Comparison of ENCODE assay signal across 9 cellular contexts in the genomic region with DNA sequence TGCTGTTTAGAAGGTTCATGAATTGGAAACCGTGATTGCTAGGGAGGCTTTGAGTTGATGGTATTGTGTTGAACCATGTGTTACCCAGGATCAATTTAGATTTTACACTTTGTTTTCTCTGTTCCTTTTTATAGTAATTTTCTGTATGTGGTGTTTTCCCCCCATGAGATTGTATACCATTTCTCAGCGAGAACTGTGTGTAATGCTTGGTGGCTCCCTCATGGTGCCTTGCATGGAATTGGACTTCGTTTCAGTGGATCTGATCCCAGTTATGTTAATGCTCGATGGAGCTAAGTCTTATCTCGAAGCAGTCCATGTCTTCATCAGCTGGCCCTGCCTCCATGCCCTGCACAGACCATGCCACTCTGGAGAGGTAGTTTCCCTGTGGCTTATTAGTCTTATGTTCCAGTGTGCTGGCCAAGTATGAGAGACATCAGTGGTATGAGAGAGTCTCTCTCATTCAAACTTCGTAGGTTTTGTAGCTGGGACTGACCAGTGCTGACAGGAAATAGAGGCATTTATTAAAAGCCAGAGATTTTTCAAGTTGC. TPM values are rescaled to one million over a fixed set of nuclear protein-coding genes. Genes with fewer than 3 reads are reported as not detected.
A peak's percentile ranks its signal among the peaks of the same experiment; 100 is the strongest.
DNase-seq lines count a peak whose midpoint lies in the region; ATAC-seq and TF ChIP-seq lines count a peak whose summit lies in the region.
"Had no signal": no experiment of that assay in that cellular context is flagged by ENCODE, and none has a peak within 500 bp of the region (broad histone marks: within the 10 kb centered on the region; RNA-seq: fewer than 3 reads in every experiment).

No MANE protein-coding gene starts in this region.

- intact Hi-C loops in activated CD4-positive, alpha-beta memory T cell treated with anti-CD3 and anti-CD28 coated beads for 36 hours (cut with micrococcal nuclease): loop anchor here (1.0 kb wide), 1 partner anchor 9 kb away; no protein-coding TSS in a partner anchor
- intact Hi-C loops in spleen (cut with DNase I; ENCODE audit: low total_unique reads): no loop called here

- peaks cover 49% of the 10 kb centered on the region for H3K4me1 Mint-ChIP-seq in activated CD4-positive, alpha-beta memory T cell treated with anti-CD3 and anti-CD28 coated beads for 36 hours (ENCODE audit: low read depth)
- H3K4me1 Mint-ChIP-seq in activated CD4-positive, alpha-beta memory T cell treated with anti-CD3 and anti-CD28 coated beads, Interleukin-2, amount 10 ng/mL, durations not matched to agents 7 days and 5 days: peaks cover 26% of the 10 kb centered on the region

- H3K36me3 ChIP-seq in spleen: peaks cover 0 to 11% (median 0%) of the 10 kb centered on the region in 6 donors

- H3K27me3 ChIP-seq in spleen (replicated peaks in 1 of 7): no peaks in the 10 kb centered on the region

- POLR2A ChIA-PET in activated CD4-positive, alpha-beta memory T cell treated with anti-CD3 and anti-CD28 coated beads for 36 hours (lab: Charles Lee): interaction anchor here (0.7 to 1.2 kb wide), 3 partner anchors 12 to 32 kb away, joined by 3 to 5 read pairs (median 4); no protein-coding TSS in a partner anchor
- POLR2A ChIA-PET in activated CD4-positive, alpha-beta memory T cell treated with anti-CD3 and anti-CD28 coated beads, Interleukin-2, amount 10 ng/mL, durations not matched to agents 7 days and 5 days (lab: Charles Lee): interaction anchor here (1.2 to 3.2 kb wide), 3 partner anchors 9 to 18 kb away, joined by 4 to 10 read pairs (median 5); a partner anchor contains a TSS

- no peaks in the 10 kb centered on the region for H3K9me3 ChIP-seq in spleen

- no peak overlapping the region for H3K4me3 Mint-ChIP-seq in activated CD4-positive, alpha-beta memory T cell treated with anti-CD3 and anti-CD28 coated beads for 36 hours
- H3K4me3 Mint-ChIP-seq in activated CD4-positive, alpha-beta memory T cell treated with anti-CD3 and anti-CD28 coated beads, Interleukin-2, amount 10 ng/mL, durations not matched to agents 7 days and 5 days: no peak overlapping the region

- H3K36me3 Mint-ChIP-seq in activated CD4-positive, alpha-beta memory T cell treated with anti-CD3 and anti-CD28 coated beads for 36 hours: peaks cover 12% of the 10 kb centered on the region
- peaks cover 9% of the 10 kb centered on the region for H3K36me3 Mint-ChIP-seq in activated CD4-positive, alpha-beta memory T cell treated with anti-CD3 and anti-CD28 coated beads, Interleukin-2, amount 10 ng/mL, durations not matched to agents 7 days and 5 days (ENCODE audit: low read depth)

- peak overlapping the region; percentile 83 for H3K27ac Mint-ChIP-seq in activated CD4-positive, alpha-beta memory T cell treated with anti-CD3 and anti-CD28 coated beads for 36 hours
- no peak overlapping the region for H3K27ac Mint-ChIP-seq in activated CD4-positive, alpha-beta memory T cell treated with anti-CD3 and anti-CD28 coated beads, Interleukin-2, amount 10 ng/mL, durations not matched to agents 7 days and 5 days

- no peaks in the 10 kb centered on the region for H3K27me3 Mint-ChIP-seq in activated CD4-positive, alpha-beta memory T cell treated with anti-CD3 and anti-CD28 coated beads for 36 hours
- H3K27me3 Mint-ChIP-seq in activated CD4-positive, alpha-beta memory T cell treated with anti-CD3 and anti-CD28 coated beads, Interleukin-2, amount 10 ng/mL, durations not matched to agents 7 days and 5 days: no peaks in the 10 kb centered on the region

- CTCF ChIA-PET in activated CD4-positive, alpha-beta memory T cell treated with anti-CD3 and anti-CD28 coated beads for 36 hours (lab: Charles Lee): interaction anchor here (0.6 to 1.3 kb wide), 5 partner anchors 17 to 58 kb away, joined by 3 to 6 read pairs (median 3); no protein-coding TSS in a partner anchor
- CTCF ChIA-PET in activated CD4-positive, alpha-beta memory T cell treated with anti-CD3 and anti-CD28 coated beads, Interleukin-2, amount 10 ng/mL, durations not matched to agents 7 days and 5 days (lab: Charles Lee): interaction anchor here (0.7 kb wide), 2 partner anchors 21 to 539 kb away, joined by 3 read pairs; no protein-coding TSS in a partner anchor

- no peak for TF ChIP-seq CTCF in spleen (IDR thresholded peaks at IDR 0.05 in 8 of 11, conservative IDR thresholded peaks at IDR 0.05 in 3 of 11)

- no peaks in the 10 kb centered on the region for H3K9me3 Mint-ChIP-seq in activated CD4-positive, alpha-beta memory T cell treated with anti-CD3 and anti-CD28 coated beads for 36 hours
- H3K9me3 Mint-ChIP-seq in activated CD4-positive, alpha-beta memory T cell treated with anti-CD3 and anti-CD28 coated beads, Interleukin-2, amount 10 ng/mL, durations not matched to agents 7 days and 5 days: no peaks in the 10 kb centered on the region

- DNase-seq in activated CD4-positive, alpha-beta memory T cell treated with anti-CD3 and anti-CD28 coated beads for 36 hours: no peak
- no peak for DNase-seq in activated CD4-positive, alpha-beta memory T cell treated with anti-CD3 and anti-CD28 coated beads, Interleukin-2, amount 10 ng/mL, durations not matched to agents 7 days and 5 days
- DNase-seq in dermis blood vessel endothelial cell (peak; percentile 42), spleen (no peak)
- DNase-seq: ACHN had no signal

- peak overlapping the region in 5 of 8 donors; percentile 35 to 98 (median 48) for H3K27ac ChIP-seq in spleen

- 56 to 75% (median 63%) methylated on average over 6 of the region's 6 CpGs for WGBS in spleen, 5 donors

- ATAC-seq in HG02798 (IDR thresholded peaks at IDR 0.05; ENCODE audit: poor library complexity, unreplicated experiment) (peak; percentile 68), HG03521 (IDR thresholded peaks at IDR 0.05; ENCODE audit: unreplicated experiment) (no peak), GM19397 (IDR thresholded peaks at IDR 0.05; ENCODE audit: unreplicated experiment) (no peak), HG02970 (IDR thresholded peaks at IDR 0.05; ENCODE audit: low FRiP score, unreplicated experiment) (no peak)

- no peak for TF ChIP-seq POLR2A in spleen (IDR thresholded peaks at IDR 0.05)

- H3K4me1 ChIP-seq in spleen: peaks cover 37 to 100% (median 98%) of the 10 kb centered on the region in 6 donors

- no peak overlapping the region for H3K4me3 ChIP-seq in spleen

RNA-seq across cellular contexts. Expression of a gene that starts 18.7 kb away (rescaled TPM):
- total RNA-seq in activated CD4-positive, alpha-beta memory T cell treated with anti-CD3 and anti-CD28 coated beads for 36 hours: 10 to 100 TPM; 80.6 to 83.4 TPM
- total RNA-seq in activated CD4-positive, alpha-beta memory T cell treated with anti-CD3 and anti-CD28 coated beads, Interleukin-2, amount 10 ng/mL, durations not matched to agents 7 days and 5 days: 10 to 100 TPM; 79.6 to 80.5 TPM
- total RNA-seq in dermis blood vessel endothelial cell: 28.8 and 42.1 TPM in 2 replicates
- 10 to 100 TPM; 60.3 to 84.9 (median 73.5) TPM for total RNA-seq in spleen
- polyA plus RNA-seq in spleen: 10 to 100 TPM; 20.5 to 42.1 (median 25.0) TPM
